Comparison of ENCODE assay signal across 17 cellular contexts in the genomic region with DNA sequence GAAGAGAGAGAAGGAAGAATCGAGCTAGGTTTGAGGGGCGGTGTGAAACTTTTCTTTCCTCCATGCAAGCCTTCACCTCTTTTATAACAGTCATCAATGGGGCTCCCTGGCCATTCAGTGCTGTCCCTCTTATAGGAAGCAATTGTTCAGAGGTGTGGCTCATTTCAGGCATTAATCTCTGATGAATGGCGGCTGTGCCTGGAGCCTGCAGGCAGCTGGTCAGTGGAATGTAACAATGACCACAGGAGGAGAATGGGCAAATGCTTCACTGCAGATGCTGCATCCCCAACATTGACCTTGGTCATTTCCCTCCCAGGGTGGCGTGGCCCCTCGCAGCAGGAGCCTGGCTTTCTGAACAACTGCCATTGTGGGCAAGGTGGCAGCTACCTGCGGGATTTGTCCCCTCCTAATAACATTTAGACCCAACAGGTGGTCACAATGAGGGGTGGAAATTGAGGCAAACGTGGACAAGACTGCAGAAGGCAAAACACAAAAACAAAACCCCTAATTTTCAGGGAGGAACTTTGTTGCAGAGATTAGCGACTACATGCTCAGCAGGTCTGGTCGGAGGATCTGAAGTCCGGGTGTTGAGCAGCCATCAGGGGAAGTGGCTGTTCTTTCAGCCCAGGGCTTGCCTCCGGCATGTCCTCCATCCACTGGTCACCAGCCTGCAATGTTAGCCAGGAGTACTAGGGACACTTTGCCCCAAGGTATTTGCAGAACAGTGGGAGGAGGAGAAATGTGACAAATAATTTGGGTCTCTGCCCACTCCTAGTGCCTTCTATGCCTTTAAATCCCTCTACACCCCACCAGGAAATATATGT.
DNase-seq lines count a peak whose midpoint lies in the region; ATAC-seq, FAIRE-seq and TF ChIP-seq lines count a peak whose summit lies in the region.
"Had no signal": no experiment of that assay in that cellular context is flagged by ENCODE, and none has a peak within 500 bp of the region (broad histone marks: within the 10 kb centered on the region; RNA-seq: fewer than 3 reads in every experiment).

No MANE protein-coding gene starts in this region.

- H3K4me3 ChIP-seq in GM23338, result no peak overlapping the region
- H3K4me3 ChIP-seq in H1 (ENCODE audit: extremely low read depth in 1 of 4, insufficient read depth in 2 of 4, low read depth in 3 of 4, low read length in 4 of 4), result no peak overlapping the region
- no peak overlapping the region for H3K4me3 ChIP-seq in neural progenitor cell
- no peak overlapping the region for H3K4me3 ChIP-seq in breast epithelium
- H3K4me3 ChIP-seq: BLaER1 had no signal

- H3K36me3 Mint-ChIP-seq in GM23338 (ENCODE audit: low read depth) (no peaks in the 10 kb centered on the region), neural progenitor cell (no peaks in the 10 kb centered on the region), T-cell (no peaks in the 10 kb centered on the region)

- TF ChIP-seq POLR2A in H1 (IDR thresholded peaks at IDR 0.05; ENCODE audit: control extremely low read depth in 1 of 2, low read depth in 2 of 2, low read length in 2 of 2) (no peak), breast epithelium (IDR thresholded peaks at IDR 0.05) (no peak)

- no peak for TF ChIP-seq EP300 in H1 (IDR thresholded peaks at IDR 0.05; ENCODE audit: borderline replicate concordance in 1 of 2, low read depth in 2 of 2, low read length in 2 of 2)

- H3K27ac ChIP-seq in GM23338 (ENCODE audit: low read depth) (no peak overlapping the region), H1 (ENCODE audit: low read depth, low read length) (no peak overlapping the region), neural progenitor cell (no peak overlapping the region), breast epithelium (no peak overlapping the region)
- H3K27ac ChIP-seq: BLaER1 had no signal

- no peak overlapping the region for H2BK5ac ChIP-seq in H1 (ENCODE audit: low read depth, low read length)

- H3K9ac ChIP-seq in H1 (replicated peaks in 1 of 4; ENCODE audit: extremely low read depth in 1 of 4, low read depth in 3 of 4, low read length in 3 of 4), result no peak overlapping the region
- no peak overlapping the region for H3K9ac ChIP-seq in neural progenitor cell
- H3K9ac ChIP-seq: BLaER1 had no signal

- POLR2A ChIA-PET in H1 (lab: Charles Lee; ENCODE audit: partially characterized antibody), result no interaction called here
- POLR2A ChIA-PET in T-cell (lab: Charles Lee), result no interaction called here

- no peak overlapping the region for H2BK120ac ChIP-seq in H1 (replicated peaks; ENCODE audit: low read depth, low read length)

- no peaks in the 10 kb centered on the region for H3K36me3 ChIP-seq in GM23338 (ENCODE audit: insufficient read depth)
- no peaks in the 10 kb centered on the region for H3K36me3 ChIP-seq in H1 (ENCODE audit: control insufficient read depth in 2 of 4, insufficient read depth in 4 of 4, low read length in 3 of 4)
- H3K36me3 ChIP-seq in neural progenitor cell, result no peaks in the 10 kb centered on the region
- no peaks in the 10 kb centered on the region for H3K36me3 ChIP-seq in breast epithelium
- H3K36me3 ChIP-seq: BLaER1 had no signal

- no peak overlapping the region for H3K56ac ChIP-seq in H1 (replicated peaks; ENCODE audit: insufficient read length, low read depth, low read length)

- H4K91ac ChIP-seq in H1 (replicated peaks; ENCODE audit: insufficient read length, low read length), result no peak overlapping the region

- H3K79me1 ChIP-seq in H1 (ENCODE audit: low read depth, low read length), result no peaks in the 10 kb centered on the region

- H3K27me3 Mint-ChIP-seq in GM23338 (ENCODE audit: insufficient read depth, low read depth, poor library complexity) (peaks cover 7% of the 10 kb centered on the region), neural progenitor cell (ENCODE audit: insufficient read depth, low read depth) (peaks cover 14% of the 10 kb centered on the region), T-cell (peaks cover 19 to 20% of the 10 kb centered on the region in 2 donors)

- TF ChIP-seq RAD21 in H1 (IDR thresholded peaks at IDR 0.05 in 1 of 2, conservative IDR thresholded peaks at IDR 0.05 in 1 of 2; ENCODE audit: low read depth in 2 of 2, low read length in 2 of 2), result no peak

- H2AFZ ChIP-seq in GM23338 (peak overlapping the region; percentile 32; the same call in 1 of the 2 replicates), H1 (ENCODE audit: low read length) (peak overlapping the region; percentile 63; the same call in 1 of the 2 replicates), neural progenitor cell (replicated peaks) (no peak overlapping the region)

- 87% methylated on average over 11 of the region's 11 CpGs; no CpG with 5 or more reads in 1 of the 2 experiments for WGBS in H1 (ENCODE audit: extremely low coverage in 1 of 2, insufficient coverage in 1 of 2, insufficient read length in 1 of 2, insufficient replicate concordance in 2 of 2, low coverage in 1 of 2, low lambda C conversion rate in 2 of 2, missing lambda C conversion rate in 1 of 2), 2 experiments

- H2AK5ac ChIP-seq in H1 (ENCODE audit: low read depth, low read length), result no peak overlapping the region

- ATAC-seq in GM23338 (no peak), T-cell (replicated peaks in 1 of 4) (no peak)

- no peak for DNase-seq in GM23338 (ENCODE audit: low spot score)
- DNase-seq in NCI-H146 (lab: John Stamatoyannopoulos, UW), result peak; percentile 59
- no peak for DNase-seq in H1 (ENCODE audit: low read depth in 1 of 2, low spot score in 2 of 2)
- peak; percentile 73 for DNase-seq in neural progenitor cell (ENCODE audit: low spot score)
- no peak for DNase-seq in NCI-H510A treated with DMSO at 0.1 percent for 48 hours (lab: John Stamatoyannopoulos, UW)
- no peak for DNase-seq in NCI-H1436 treated with DMSO at 0.1 percent for 48 hours (lab: John Stamatoyannopoulos, UW)
- DNase-seq in breast epithelium (ENCODE audit: low spot score in 2 of 2), result no peak
- no peak for DNase-seq in T-cell
- DNase-seq: 8988T; AML-193; Caco-2; CD8-positive, alpha-beta memory T cell; DND-41; GDM1 had no signal

- H2BK20ac ChIP-seq in H1 (ENCODE audit: low read length), result no peak overlapping the region

- H3K4me1 Mint-ChIP-seq in GM23338 (no peaks in the 10 kb centered on the region), neural progenitor cell (peaks cover 23% of the 10 kb centered on the region), T-cell (no peaks in the 10 kb centered on the region)
- H3K4me1 Mint-ChIP-seq: CD8-positive, alpha-beta memory T cell had no signal

- H3K27me3 ChIP-seq in GM23338 (ENCODE audit: insufficient read depth), result no peaks in the 10 kb centered on the region
- no peaks in the 10 kb centered on the region for H3K27me3 ChIP-seq in H1 (replicated peaks in 1 of 4; ENCODE audit: control insufficient read depth in 3 of 4, extremely low read depth in 1 of 4, insufficient read depth in 3 of 4, low read length in 3 of 4)
- no peaks in the 10 kb centered on the region for H3K27me3 ChIP-seq in neural progenitor cell
- H3K27me3 ChIP-seq in breast epithelium, result peaks cover 0 to 4% of the 10 kb centered on the region in 2 donors
- H3K27me3 ChIP-seq: BLaER1 had no signal

- H3K9me3 Mint-ChIP-seq in GM23338 (peaks cover 2% of the 10 kb centered on the region; the same call in 1 of the 3 replicates), neural progenitor cell (peaks cover 9% of the 10 kb centered on the region), T-cell (no peaks in the 10 kb centered on the region)

- H3K79me2 ChIP-seq in GM23338 (replicated peaks; ENCODE audit: insufficient read depth) (no peaks in the 10 kb centered on the region), H1 (ENCODE audit: control insufficient read depth in 1 of 2, insufficient read depth in 2 of 2, low read length in 2 of 2) (no peaks in the 10 kb centered on the region), neural progenitor cell (ENCODE audit: low read depth) (no peaks in the 10 kb centered on the region)

- H2BK12ac ChIP-seq in H1 (ENCODE audit: low read depth, low read length), result no peak overlapping the region

- H3K9me2 ChIP-seq in GM23338 (ENCODE audit: insufficient read depth), result 0 out of 2 replicates have a peak, but pooled peaks cover 6% of the 10 kb centered on the region

- no peak overlapping the region for H3K18ac ChIP-seq in H1 (ENCODE audit: extremely low read depth, low read length)

- no peak overlapping the region for H4K8ac ChIP-seq in H1 (ENCODE audit: extremely low read depth, insufficient read depth, low read length)

- no peak overlapping the region for H3K4ac ChIP-seq in H1 (replicated peaks; ENCODE audit: insufficient read length, low read depth, low read length)

- TF ChIP-seq CTCF in GM23338 (conservative IDR thresholded peaks at IDR 0.05; ENCODE audit: low read depth in 2 of 2) (no peak), H1 (IDR thresholded peaks at IDR 0.05; ENCODE audit: control extremely low read depth in 1 of 3, insufficient read depth in 1 of 3, low read depth in 1 of 3, low read length in 3 of 3) (no peak), neural progenitor cell (IDR thresholded peaks at IDR 0.05) (no peak), breast epithelium (IDR thresholded peaks at IDR 0.05) (no peak)

- H3K9me3 ChIP-seq in H1 (ENCODE audit: insufficient read depth in 2 of 2, low read depth in 1 of 2, low read length in 1 of 2), result 0 out of 4 replicates have a peak, but pooled peaks cover 0 to 3% of the 10 kb centered on the region in 2 experiments
- no peaks in the 10 kb centered on the region for H3K9me3 ChIP-seq in neural progenitor cell (ENCODE audit: low read depth)
- no peaks in the 10 kb centered on the region for H3K9me3 ChIP-seq in breast epithelium
- H3K9me3 ChIP-seq: BLaER1 had no signal

- H3K4me1 ChIP-seq in GM23338 (ENCODE audit: insufficient read depth), result no peaks in the 10 kb centered on the region
- H3K4me1 ChIP-seq in H1 (replicated peaks in 1 of 4; ENCODE audit: control insufficient read depth in 3 of 4, insufficient read depth in 4 of 4, low read length in 3 of 4), result no peaks in the 10 kb centered on the region
- H3K4me1 ChIP-seq in neural progenitor cell, result peaks cover 14% of the 10 kb centered on the region
- H3K4me1 ChIP-seq in breast epithelium, result no peaks in the 10 kb centered on the region
- H3K4me1 ChIP-seq: BLaER1, Caco-2 had no signal

- no peak overlapping the region for H4K5ac ChIP-seq in H1 (ENCODE audit: insufficient read length, low read depth, low read length)

- H3K14ac ChIP-seq in H1 (ENCODE audit: insufficient read length), result no peak overlapping the region

- no peak overlapping the region for H2BK15ac ChIP-seq in H1 (ENCODE audit: low read length)

- no peak overlapping the region for H3K23ac ChIP-seq in H1 (ENCODE audit: insufficient read length)

- H3F3A ChIP-seq in GM23338 (replicated peaks; ENCODE audit: low read depth) (no peaks in the 10 kb centered on the region), neural progenitor cell (ENCODE audit: low read depth) (peaks cover 10% of the 10 kb centered on the region)

- H4K20me1 ChIP-seq in GM23338 (replicated peaks; ENCODE audit: insufficient read depth) (no peaks in the 10 kb centered on the region), H1 (replicated peaks in 1 of 2; ENCODE audit: control insufficient read depth in 1 of 2, insufficient read depth in 2 of 2, low read length in 2 of 2) (no peaks in the 10 kb centered on the region), neural progenitor cell (ENCODE audit: low read depth) (peaks cover 5% of the 10 kb centered on the region)
- H4K20me1 ChIP-seq: BLaER1 had no signal

- H3K27ac Mint-ChIP-seq in GM23338 (no peak overlapping the region), neural progenitor cell (no peak overlapping the region), T-cell (no peak overlapping the region)
- H3K27ac Mint-ChIP-seq: CD8-positive, alpha-beta memory T cell had no signal

- FAIRE-seq in H1 (lab: Jason Lieb, UNC), result no peak
- FAIRE-seq: GM12892, H54 had no signal

- H3K4me3 Mint-ChIP-seq in GM23338 (no peak overlapping the region), neural progenitor cell (no peak overlapping the region), T-cell (no peak overlapping the region)
- H3K4me3 Mint-ChIP-seq: CD8-positive, alpha-beta memory T cell had no signal

- CTCF ChIA-PET in H1 (lab: Charles Lee; ENCODE audit: partially characterized antibody), result interaction anchor here (0.6 to 2.2 kb wide), 3 partner anchors 12 to 699 kb away, joined by 3 to 11 read pairs (median 4); no protein-coding TSS in a partner anchor
- CTCF ChIA-PET in T-cell (lab: Charles Lee), result no interaction called here

- H3K4me2 ChIP-seq in GM23338, result no peak overlapping the region
- no peak overlapping the region for H3K4me2 ChIP-seq in H1 (ENCODE audit: insufficient read depth in 1 of 2, low read depth in 2 of 2, low read length in 2 of 2)
- peak overlapping the region; percentile 53 for H3K4me2 ChIP-seq in neural progenitor cell
- H3K4me2 ChIP-seq: BLaER1 had no signal

- peaks cover 2% of the 10 kb centered on the region; the same call in 1 of the 2 replicates for H3K23me2 ChIP-seq in H1 (ENCODE audit: low read depth, low read length)

- intact Hi-C loops in breast epithelium (cut with DNase I; ENCODE audit: low total_unique reads), result no loop called here

Comparison
In these comparisons a context has a peak if more than half of its experiments do, and no peak if none do; other contexts are left out.
1. DNase-seq: peak in NCI-H146 (single experiment) and neural progenitor cell (single experiment); none in GM23338 (single experiment), H1 (0 of 2), NCI-H510A treated with DMSO at 0.1 percent for 48 hours (single experiment), NCI-H1436 treated with DMSO at 0.1 percent for 48 hours (single experiment), breast epithelium (0 of 2) and T-cell (0 of 34).